Comparison of ENCODE assay signal across 23 cellular contexts in the genomic region with DNA sequence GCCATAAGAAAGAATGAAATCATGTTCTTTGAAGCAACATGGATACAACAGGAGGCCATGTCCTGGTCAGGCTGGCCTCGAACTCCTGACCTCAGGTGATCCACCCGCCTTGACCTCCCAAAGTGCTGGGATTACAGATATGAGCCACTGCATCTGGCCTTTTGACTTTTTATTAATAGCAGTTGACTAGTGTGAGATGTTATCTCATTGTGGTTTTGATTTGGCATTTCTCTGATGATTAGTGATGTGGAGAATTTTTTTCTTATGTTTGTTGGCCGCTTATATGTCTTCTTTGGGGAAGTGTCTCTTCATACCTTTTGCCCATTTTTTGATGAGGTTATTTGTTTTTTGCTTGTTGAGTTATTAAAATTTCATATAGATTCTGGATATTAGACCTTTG.
DNase-seq lines count a peak whose midpoint lies in the region; ATAC-seq, FAIRE-seq and TF ChIP-seq lines count a peak whose summit lies in the region.
"Had no signal": no experiment of that assay in that cellular context is flagged by ENCODE, and none has a peak within 500 bp of the region (broad histone marks: within the 10 kb centered on the region; RNA-seq: fewer than 3 reads in every experiment).

No MANE protein-coding gene starts in this region.

- no peaks in the 10 kb centered on the region for H4K20me1 ChIP-seq in HepG2 (ENCODE audit: insufficient read depth, low read length)

- TF ChIP-seq EP300 in HepG2 (IDR thresholded peaks at IDR 0.05; ENCODE audit: low read depth in 2 of 2, low read length in 2 of 2) (no peak), HepG2 (CRISPR knock-in tag; IDR thresholded peaks at IDR 0.05; ENCODE audit: borderline replicate concordance) (no peak)

- no peaks in the 10 kb centered on the region for H3K4me1 ChIP-seq in HepG2 (ENCODE audit: insufficient read depth, low read length)

- H3K27me3 Mint-ChIP-seq in HFFc6 (ENCODE audit: insufficient read depth) (no peaks in the 10 kb centered on the region), mesothelial cell of epicardium (ENCODE audit: low read depth) (no peaks in the 10 kb centered on the region)
- H3K27me3 Mint-ChIP-seq: CD8-positive, alpha-beta memory T cell had no signal

- WGBS in HepG2 (ENCODE audit: low lambda C conversion rate) = 100% methylated on average over 3 of the region's 3 CpGs

- TF ChIP-seq CTCF in HFFc6 (IDR thresholded peaks at IDR 0.05) (no peak), mesothelial cell of epicardium (IDR thresholded peaks at IDR 0.05; ENCODE audit: unreplicated experiment) (no peak), HepG2 (CRISPR knock-in tag; IDR thresholded peaks at IDR 0.05) (no peak)

- H3K79me2 ChIP-seq in HepG2 (ENCODE audit: insufficient read depth, low read length) = no peaks in the 10 kb centered on the region

- H3K4me2 ChIP-seq in HepG2 (ENCODE audit: low read depth, low read length) = no peak overlapping the region

- no TSS peak for BruUV-seq in HepG2 (replicated peaks; lab: Mats Ljungman, UMichigan)

- H2AFZ ChIP-seq in HepG2 (ENCODE audit: low read length) = no peak overlapping the region

- intact Hi-C loops in HepG2 (cut with micrococcal nuclease; ENCODE audit: unreplicated experiment) = no loop called here

- no peak for TF ChIP-seq POLR2A in HepG2 (IDR thresholded peaks at IDR 0.05; ENCODE audit: insufficient read depth in 1 of 2, low read depth in 2 of 2, low read length in 2 of 2)

- no peak overlapping the region for H3K27ac ChIP-seq in HepG2 (ENCODE audit: extremely low read length, insufficient read depth, low read length)

- H3K9me3 Mint-ChIP-seq in HFFc6 = no peaks in the 10 kb centered on the region
- H3K9me3 Mint-ChIP-seq in mesothelial cell of epicardium = peaks cover 6% of the 10 kb centered on the region

- no peaks in the 10 kb centered on the region for H3K9me3 ChIP-seq in HepG2 (ENCODE audit: low read length)
- H3K9me3 ChIP-seq: BE2C had no signal

- no peak for FAIRE-seq in HepG2 (lab: Jason Lieb, UNC)
- FAIRE-seq: A204.1, GM12878, GM19239, H1, HTR-8/SVneo had no signal

- H3K27me3 ChIP-seq in HepG2 (ENCODE audit: control insufficient read depth in 1 of 2, insufficient read depth in 2 of 2, low read length in 2 of 2) = no peaks in the 10 kb centered on the region
- H3K27me3 ChIP-seq: BE2C had no signal

- H3K4me1 Mint-ChIP-seq in HFFc6 (ENCODE audit: low read depth) = peaks cover 32% of the 10 kb centered on the region
- peaks cover 18% of the 10 kb centered on the region for H3K4me1 Mint-ChIP-seq in mesothelial cell of epicardium
- H3K4me1 Mint-ChIP-seq: CD8-positive, alpha-beta memory T cell; IgD-negative memory B cell had no signal

- CTCF ChIA-PET in HepG2 (lab: Yijun Ruan, JAX; ENCODE audit: low intra/inter-chr PET ratio, low total read pairs) = no interaction called here

- no peak for ATAC-seq in HepG2
- ATAC-seq: GM12878 had no signal

- H3K36me3 Mint-ChIP-seq in HFFc6 (ENCODE audit: low read depth) = no peaks in the 10 kb centered on the region
- H3K36me3 Mint-ChIP-seq in mesothelial cell of epicardium = no peaks in the 10 kb centered on the region
- H3K36me3 Mint-ChIP-seq: CD4-positive, CD25-positive, alpha-beta regulatory T cell; CD8-positive, alpha-beta memory T cell; IgD-negative memory B cell had no signal

- POLR2A ChIA-PET in HepG2 (lab: Yijun Ruan, JAX) = no interaction called here

- H3K4me3 Mint-ChIP-seq in HFFc6 (peak overlapping the region; percentile 2; the same call in 1 of the 2 replicates), mesothelial cell of epicardium (no peak overlapping the region)
- H3K4me3 Mint-ChIP-seq: CD4-positive, CD25-positive, alpha-beta regulatory T cell; CD8-positive, alpha-beta memory T cell; IgD-negative memory B cell had no signal

- in situ Hi-C loops in HepG2 (cut with HindIII; ENCODE audit: extremely low pct_ligation_motif_present, low pct_unique_long_range_greater_than_20kb) = no loop called here

- H3K36me3 ChIP-seq in HepG2 (replicated peaks in 1 of 2; ENCODE audit: control insufficient read depth in 1 of 2, insufficient read depth in 2 of 2, low read length in 2 of 2) = no peaks in the 10 kb centered on the region
- H3K36me3 ChIP-seq: BE2C had no signal

- no peak for TF ChIP-seq RAD21 in HepG2 (CRISPR knock-in tag; IDR thresholded peaks at IDR 0.05)

- no peak overlapping the region for H3K27ac Mint-ChIP-seq in HFFc6
- H3K27ac Mint-ChIP-seq in mesothelial cell of epicardium = peak overlapping the region; percentile 72
- H3K27ac Mint-ChIP-seq: CD4-positive, CD25-positive, alpha-beta regulatory T cell; CD8-positive, alpha-beta memory T cell; IgD-negative memory B cell had no signal

- no peak overlapping the region for H3K4me3 ChIP-seq in HepG2 (replicated peaks in 1 of 3; ENCODE audit: insufficient read depth in 1 of 3, low read depth in 2 of 3, low read length in 3 of 3)
- H3K4me3 ChIP-seq: GM12878 had no signal

- no peak overlapping the region for H3K9ac ChIP-seq in HepG2 (ENCODE audit: insufficient read depth, low read depth, low read length)

- DNase-seq in HFFc6 (no peak), RPMI7951 (ENCODE audit: low read depth) (peak; percentile 22), mesothelial cell of epicardium (ENCODE audit: low spot score in 2 of 2, unreplicated experiment in 2 of 2) (no peak), NCI-H2196 (lab: John Stamatoyannopoulos, UW; ENCODE audit: unreplicated experiment) (no peak), H4 (ENCODE audit: low spot score) (no peak), HepG2 (ENCODE audit: low spot score) (no peak)
- no peak for DNase-seq in activated T-cell treated with anti-CD3 and anti-CD28 coated beads, Interleukin-2, amount 50 U/mL, for 1 hour
- DNase-seq: ACHN; BE2C; C1 segment of cervical spinal cord; CD4-positive, CD25-positive, alpha-beta regulatory T cell; CD8-positive, alpha-beta memory T cell; DMS153; DMS79; GF-D8; HCEC 1CT; KBM-7 had no signal

TF ChIP-seq in HepG2, 621 proteins besides CTCF, POLR2A, EP300 and RAD21:
- no peak for TF ChIP-seq ZC3H4 (CRISPR knock-in tag; IDR thresholded peaks at IDR 0.05; ENCODE audit: borderline replicate concordance)
- TF ChIP-seq, protein P1, sequence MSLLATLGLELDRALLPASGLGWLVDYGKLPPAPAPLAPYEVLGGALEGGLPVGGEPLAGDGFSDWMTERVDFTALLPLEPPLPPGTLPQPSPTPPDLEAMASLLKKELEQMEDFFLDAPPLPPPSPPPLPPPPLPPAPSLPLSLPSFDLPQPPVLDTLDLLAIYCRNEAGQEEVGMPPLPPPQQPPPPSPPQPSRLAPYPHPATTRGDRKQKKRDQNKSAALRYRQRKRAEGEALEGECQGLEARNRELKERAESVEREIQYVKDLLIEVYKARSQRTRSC (CRISPR knock-in tag; IDR thresholded peaks at IDR 0.05; ENCODE audit: low read depth) = no peak
- TF ChIP-seq ZNF33A (CRISPR knock-in tag; IDR thresholded peaks at IDR 0.05; ENCODE audit: borderline replicate concordance) = no peak
- TF ChIP-seq SMC3 (IDR thresholded peaks at IDR 0.05; ENCODE audit: low read length) = no peak
- TF ChIP-seq, protein P2, sequence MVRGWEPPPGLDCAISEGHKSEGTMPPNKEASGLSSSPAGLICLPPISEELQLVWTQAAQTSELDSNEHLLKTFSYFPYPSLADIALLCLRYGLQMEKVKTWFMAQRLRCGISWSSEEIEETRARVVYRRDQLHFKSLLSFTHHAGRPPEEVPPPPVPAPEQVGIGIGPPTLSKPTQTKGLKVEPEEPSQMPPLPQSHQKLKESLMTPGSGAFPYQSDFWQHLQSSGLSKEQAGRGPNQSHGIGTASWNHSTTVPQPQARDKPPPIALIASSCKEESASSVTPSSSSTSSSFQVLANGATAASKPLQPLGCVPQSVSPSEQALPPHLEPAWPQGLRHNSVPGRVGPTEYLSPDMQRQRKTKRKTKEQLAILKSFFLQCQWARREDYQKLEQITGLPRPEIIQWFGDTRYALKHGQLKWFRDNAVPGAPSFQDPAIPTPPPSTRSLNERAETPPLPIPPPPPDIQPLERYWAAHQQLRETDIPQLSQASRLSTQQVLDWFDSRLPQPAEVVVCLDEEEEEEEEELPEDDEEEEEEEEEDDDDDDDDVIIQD (CRISPR knock-in tag; IDR thresholded peaks at IDR 0.05; ENCODE audit: low read depth) = no peak
- TF ChIP-seq, protein P3, sequence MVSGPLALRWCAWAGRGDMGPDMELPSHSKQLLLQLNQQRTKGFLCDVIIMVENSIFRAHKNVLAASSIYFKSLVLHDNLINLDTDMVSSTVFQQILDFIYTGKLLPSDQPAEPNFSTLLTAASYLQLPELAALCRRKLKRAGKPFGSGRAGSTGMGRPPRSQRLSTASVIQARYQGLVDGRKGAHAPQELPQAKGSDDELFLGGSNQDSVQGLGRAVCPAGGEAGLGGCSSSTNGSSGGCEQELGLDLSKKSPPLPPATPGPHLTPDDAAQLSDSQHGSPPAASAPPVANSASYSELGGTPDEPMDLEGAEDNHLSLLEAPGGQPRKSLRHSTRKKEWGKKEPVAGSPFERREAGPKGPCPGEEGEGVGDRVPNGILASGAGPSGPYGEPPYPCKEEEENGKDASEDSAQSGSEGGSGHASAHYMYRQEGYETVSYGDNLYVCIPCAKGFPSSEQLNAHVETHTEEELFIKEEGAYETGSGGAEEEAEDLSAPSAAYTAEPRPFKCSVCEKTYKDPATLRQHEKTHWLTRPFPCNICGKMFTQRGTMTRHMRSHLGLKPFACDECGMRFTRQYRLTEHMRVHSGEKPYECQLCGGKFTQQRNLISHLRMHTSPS (CRISPR knock-in tag; IDR thresholded peaks at IDR 0.05; ENCODE audit: low read depth) = no peak
- TF ChIP-seq SKI (IDR thresholded peaks at IDR 0.05; ENCODE audit: partially characterized antibody) = no peak
- no peak for TF ChIP-seq KAT2B (IDR thresholded peaks at IDR 0.05; ENCODE audit: borderline replicate concordance, low read depth, low read length)
- TF ChIP-seq CHD2 (IDR thresholded peaks at IDR 0.05; ENCODE audit: low read depth, low read length) = no peak
- TF ChIP-seq ZNF530 (CRISPR knock-in tag; IDR thresholded peaks at IDR 0.05; ENCODE audit: low read depth) = no peak
- TF ChIP-seq, protein P4, sequence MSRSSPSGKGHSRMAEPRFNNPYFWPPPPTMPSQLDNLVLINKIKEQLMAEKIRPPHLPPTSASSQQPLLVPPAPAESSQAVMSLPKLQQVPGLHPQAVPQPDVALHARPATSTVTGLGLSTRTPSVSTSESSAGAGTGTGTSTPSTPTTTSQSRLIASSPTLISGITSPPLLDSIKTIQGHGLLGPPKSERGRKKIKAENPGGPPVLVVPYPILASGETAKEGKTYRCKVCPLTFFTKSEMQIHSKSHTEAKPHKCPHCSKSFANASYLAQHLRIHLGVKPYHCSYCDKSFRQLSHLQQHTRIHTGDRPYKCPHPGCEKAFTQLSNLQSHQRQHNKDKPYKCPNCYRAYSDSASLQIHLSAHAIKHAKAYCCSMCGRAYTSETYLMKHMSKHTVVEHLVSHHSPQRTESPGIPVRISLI (CRISPR knock-in tag; IDR thresholded peaks at IDR 0.05; ENCODE audit: borderline replicate concordance) = no peak
- TF ChIP-seq GATAD2A (CRISPR knock-in tag; IDR thresholded peaks at IDR 0.05) = no peak
- TF ChIP-seq CBFB (CRISPR knock-in tag; IDR thresholded peaks at IDR 0.05) = no peak
- TF ChIP-seq FOSL2 (CRISPR knock-in tag; IDR thresholded peaks at IDR 0.05) = no peak
